Comparison of ENCODE assay signal across 22 cellular contexts in genomic region chr12:65828711-65829339, GRCh38. TPM values are rescaled to one million over a fixed set of nuclear protein-coding genes. Genes with fewer than 3 reads are reported as not detected.
DNase-seq lines count a peak whose midpoint lies in the region; ATAC-seq, FAIRE-seq and TF ChIP-seq lines count a peak whose summit lies in the region.
"Had no signal": no experiment of that assay in that cellular context is flagged by ENCODE, and none has a peak within 500 bp of the region (broad histone marks: within the 10 kb centered on the region; RNA-seq: fewer than 3 reads in every experiment).

No MANE protein-coding gene starts in this region.

- H3K27me3 Mint-ChIP-seq in MCF 10A (ENCODE audit: insufficient read depth, unreplicated experiment) (no peaks in the 10 kb centered on the region), type B pancreatic cell (peaks cover 20% of the 10 kb centered on the region)

- no peaks in the 10 kb centered on the region for H3K4me1 ChIP-seq in breast epithelium

- no peak for TF ChIP-seq CTCF in MCF 10A (IDR thresholded peaks at IDR 0.05; ENCODE audit: unreplicated experiment)
- no peak for TF ChIP-seq CTCF in breast epithelium (IDR thresholded peaks at IDR 0.05)
- TF ChIP-seq CTCF in choroid plexus epithelial cell (conservative IDR thresholded peaks at IDR 0.05; ENCODE audit: low read depth, low read length): no peak
- TF ChIP-seq CTCF in type B pancreatic cell (conservative IDR thresholded peaks at IDR 0.05): no peak

- POLR2A ChIA-PET in MCF 10A (lab: Yijun Ruan, JAX): interaction anchor here (0.7 to 9.3 kb wide), 25 partner anchors 15 to 302 kb away, joined by 3 to 87 read pairs (median 5); partner anchors contain the start of gene LLPH

- FAIRE-seq in islet of Langerhans (lab: Jason Lieb, UNC): peak; percentile 77
- FAIRE-seq: K562 had no signal

- no peaks in the 10 kb centered on the region for H3K36me3 ChIP-seq in breast epithelium
- H3K36me3 ChIP-seq: transverse colon had no signal

- BruUV-seq in MCF 10A (replicated peaks; lab: Mats Ljungman, UMichigan): no TSS peak

- no peaks in the 10 kb centered on the region for H3K9me3 Mint-ChIP-seq in MCF 10A (ENCODE audit: unreplicated experiment)
- no peaks in the 10 kb centered on the region for H3K9me3 Mint-ChIP-seq in type B pancreatic cell
- H3K9me3 Mint-ChIP-seq: stimulated activated effector memory CD8-positive, alpha-beta T cell treated with anti-CD3 and anti-CD28 coated beads, Interleukin-12 subunit alpha, Interleukin-12 subunit beta, amount 100 ng/mL, for 72 hours; T-helper 2 cell treated with Interferon-gamma antibody and Interleukin-4, amounts not matched to agents 5 μg/mL and 100 μg/mL, for 36 hours had no signal

- peak overlapping the region; percentile 90 for H3K27ac Mint-ChIP-seq in MCF 10A (ENCODE audit: low read depth, unreplicated experiment)
- peak overlapping the region; percentile 13 for H3K27ac Mint-ChIP-seq in type B pancreatic cell
- H3K27ac Mint-ChIP-seq: CD4-positive, CD25-positive, alpha-beta regulatory T cell; stimulated activated effector memory CD8-positive, alpha-beta T cell treated with anti-CD3 and anti-CD28 coated beads, Interleukin-12 subunit alpha, Interleukin-12 subunit beta, amount 100 ng/mL, for 72 hours; T-helper 2 cell treated with Interferon-gamma antibody and Interleukin-4, amounts not matched to agents 5 μg/mL and 100 μg/mL, for 36 hours had no signal

- H3K27me3 ChIP-seq in breast epithelium: peaks cover 0 to 34% of the 10 kb centered on the region in 2 donors

- ATAC-seq in HG03342 (IDR thresholded peaks at IDR 0.05; ENCODE audit: unreplicated experiment) (no peak), GM18867 (IDR thresholded peaks at IDR 0.05; ENCODE audit: unreplicated experiment) (no peak)
- ATAC-seq: K562; stimulated activated effector memory CD8-positive, alpha-beta T cell treated with anti-CD3 and anti-CD28 coated beads, Interleukin-12 subunit alpha, Interleukin-12 subunit beta, amount 100 ng/mL, for 72 hours had no signal

- peaks cover 46% of the 10 kb centered on the region for H3K36me3 Mint-ChIP-seq in MCF 10A (ENCODE audit: insufficient read depth, unreplicated experiment)
- peaks cover 44% of the 10 kb centered on the region for H3K36me3 Mint-ChIP-seq in type B pancreatic cell
- H3K36me3 Mint-ChIP-seq: CD4-positive, CD25-positive, alpha-beta regulatory T cell; stimulated activated effector memory CD8-positive, alpha-beta T cell treated with anti-CD3 and anti-CD28 coated beads, Interleukin-12 subunit alpha, Interleukin-12 subunit beta, amount 100 ng/mL, for 72 hours had no signal

- H3K4me3 ChIP-seq in breast epithelium (no peak overlapping the region), choroid plexus epithelial cell (ENCODE audit: low read depth, low read length) (peak overlapping the region; percentile 85)
- H3K4me3 ChIP-seq: dorsolateral prefrontal cortex, K562, skin epidermis, transverse colon had no signal

- H3K4me3 Mint-ChIP-seq in MCF 10A (ENCODE audit: unreplicated experiment) (peak overlapping the region; percentile 94), type B pancreatic cell (peak overlapping the region; percentile 95)
- H3K4me3 Mint-ChIP-seq: stimulated activated effector memory CD8-positive, alpha-beta T cell treated with anti-CD3 and anti-CD28 coated beads, Interleukin-12 subunit alpha, Interleukin-12 subunit beta, amount 100 ng/mL, for 72 hours; T-helper 2 cell treated with Interferon-gamma antibody and Interleukin-4, amounts not matched to agents 5 μg/mL and 100 μg/mL, for 36 hours had no signal

- CTCF ChIA-PET in MCF 10A (lab: Yijun Ruan, JAX): interaction anchor here (0.6 to 3.4 kb wide), 5 partner anchors 9 to 270 kb away, joined by 3 to 15 read pairs (median 4); no protein-coding TSS in a partner anchor

- H3K4me1 Mint-ChIP-seq in MCF 10A (ENCODE audit: insufficient read depth, unreplicated experiment): peaks cover 29% of the 10 kb centered on the region
- peaks cover 37% of the 10 kb centered on the region for H3K4me1 Mint-ChIP-seq in type B pancreatic cell (ENCODE audit: unreplicated experiment)

- H3K27ac ChIP-seq in breast epithelium: no peak overlapping the region
- H3K27ac ChIP-seq: dorsolateral prefrontal cortex, RWPE1, skin epidermis, transverse colon had no signal

- no peak for TF ChIP-seq POLR2A in breast epithelium (IDR thresholded peaks at IDR 0.05)

- no peaks in the 10 kb centered on the region for H3K9me3 ChIP-seq in breast epithelium
- H3K9me3 ChIP-seq: transverse colon had no signal

- DNase-seq in MCF 10A (ENCODE audit: unreplicated experiment): no peak
- no peak for DNase-seq in breast epithelium (ENCODE audit: low spot score in 2 of 2)
- no peak for DNase-seq in choroid plexus epithelial cell (ENCODE audit: low read depth)
- DNase-seq in type B pancreatic cell (ENCODE audit: extremely low spot score, unreplicated experiment): no peak
- no peak for DNase-seq in NCI-H1436 (lab: John Stamatoyannopoulos, UW)
- DNase-seq: 8988T; activated CD4-positive, alpha-beta T cell treated with anti-CD3 and anti-CD28 coated beads for 4 hours; activated naive CD4-positive, alpha-beta T cell treated with Interleukin-2 at 50 U/mL for 16 hours; CD4-positive, CD25-positive, alpha-beta regulatory T cell; dorsolateral prefrontal cortex; NCI-H1092; NCI-H2171; NCI-H82; transverse colon had no signal

- intact Hi-C loops in MCF 10A (cut with micrococcal nuclease): loop anchor here (2.0 to 5.0 kb wide), 6 partner anchors 63 to 522 kb away; no protein-coding TSS in a partner anchor
- intact Hi-C loops in breast epithelium (cut with DNase I; ENCODE audit: low total_unique reads): no loop called here

RNA-seq across cellular contexts. Expression of gene HMGA2, which starts 4.5 kb away (rescaled TPM):
- 78.2 and 80.0 TPM in 2 replicates for total RNA-seq in MCF 10A (2022)
- under 1 TPM in 1 of 3 donors, not detected in 2; 0.16 TPM for total RNA-seq in breast epithelium
- 31.1 and 247 TPM in 2 replicates for total RNA-seq in type B pancreatic cell (ENCODE audit: low replicate concordance)

Comparison
In these comparisons a context has a peak if more than half of its experiments do, and no peak if none do; other contexts are left out.
1. RNA of gene HMGA2, which starts 4.5 kb away (total RNA-seq): 31.1 to 247 TPM in type B pancreatic cell and 78.2 to 80.0 TPM in MCF 10A; 0.16 TPM in breast epithelium; every median in the first group is over 10 times any median in the second.